In genomic region chr12:98503593-98504367, GRCh38 we compare ENCODE assay signal across 8 cellular contexts. TPM values are rescaled to one million over a fixed set of nuclear protein-coding genes. Genes with fewer than 3 reads are reported as not detected.
DNase-seq lines count a peak whose midpoint lies in the region; ATAC-seq and TF ChIP-seq lines count a peak whose summit lies in the region.

No MANE protein-coding gene starts in this region.

- H3K4me3 Mint-ChIP-seq in activated naive CD4-positive, alpha-beta T cell treated with anti-CD3 and anti-CD28 coated beads, Interleukin-2, amount 50 U/mL, for 24 hours, result peak overlapping the region; percentile 98

- peak; percentile 94 for DNase-seq in GM06990 (ENCODE audit: extremely low read depth, insufficient read length)
- DNase-seq in NCI-H1048 (lab: John Stamatoyannopoulos, UW), result peak; percentile 49
- peak; percentile 88 for DNase-seq in SK-N-MC (ENCODE audit: low read depth, low spot score)
- DNase-seq in glomerular visceral epithelial cell (ENCODE audit: extremely low spot score), result peak; percentile 94
- DNase-seq in osteoblast (ENCODE audit: insufficient read length, low spot score, missing footprints), result peak; percentile 90
- DNase-seq in thoracic aorta (ENCODE audit: low spot score), result peak; percentile 70

- H3K79me2 ChIP-seq in osteoblast (ENCODE audit: insufficient read depth, low read length), result no peaks in the 10 kb centered on the region

- H2AFZ ChIP-seq in osteoblast (ENCODE audit: low read length), result peak overlapping the region; percentile 99

- H3K4me3 ChIP-seq in GM06990 (replicated peaks; ENCODE audit: low read depth, low read length), result peak overlapping the region; percentile 85
- H3K4me3 ChIP-seq in SK-N-MC, result peak overlapping the region; percentile 90
- H3K4me3 ChIP-seq in osteoblast (ENCODE audit: insufficient read depth, low read length), result peak overlapping the region; percentile 88
- H3K4me3 ChIP-seq in thoracic aorta, result peak overlapping the region; percentile 77

- peak overlapping the region; percentile 97 for H3K9ac ChIP-seq in SK-N-MC (ENCODE audit: insufficient read length)

- peak overlapping the region; percentile 100 for H3K27ac Mint-ChIP-seq in activated naive CD4-positive, alpha-beta T cell treated with anti-CD3 and anti-CD28 coated beads, Interleukin-2, amount 50 U/mL, for 24 hours

- no peaks in the 10 kb centered on the region for H4K20me1 ChIP-seq in osteoblast (ENCODE audit: insufficient read depth, low read length)

- peak overlapping the region; percentile 93 for H3K4me2 ChIP-seq in osteoblast (ENCODE audit: insufficient read depth, low read length)

- H3K9me3 ChIP-seq in SK-N-MC (ENCODE audit: low read depth, low read length) (no peaks in the 10 kb centered on the region), osteoblast (ENCODE audit: low read depth, low read length) (no peaks in the 10 kb centered on the region), thoracic aorta (no peaks in the 10 kb centered on the region)

- H3K27me3 Mint-ChIP-seq in activated naive CD4-positive, alpha-beta T cell treated with anti-CD3 and anti-CD28 coated beads, Interleukin-2, amount 50 U/mL, for 24 hours, result peaks cover 4% of the 10 kb centered on the region

- peaks cover 22% of the 10 kb centered on the region for H3K4me1 Mint-ChIP-seq in activated naive CD4-positive, alpha-beta T cell treated with anti-CD3 and anti-CD28 coated beads, Interleukin-2, amount 50 U/mL, for 24 hours

- H3K9me3 Mint-ChIP-seq in activated naive CD4-positive, alpha-beta T cell treated with anti-CD3 and anti-CD28 coated beads, Interleukin-2, amount 50 U/mL, for 24 hours, result no peaks in the 10 kb centered on the region

- ATAC-seq in HG02571 (IDR thresholded peaks at IDR 0.05; ENCODE audit: unreplicated experiment) (peak; percentile 78), thoracic aorta (ENCODE audit: insufficient number of reproducible peaks, low FRiP score, low read depth) (peak; percentile 93)

- H3K27ac ChIP-seq in SK-N-MC (peak overlapping the region; percentile 97), osteoblast (ENCODE audit: low read depth, low read length) (peak overlapping the region; percentile 87), thoracic aorta (peak overlapping the region; percentile 94 to 96)

- no peaks in the 10 kb centered on the region for H3K36me3 ChIP-seq in GM06990 (ENCODE audit: control insufficient read depth, insufficient read depth, low read length)
- no peaks in the 10 kb centered on the region for H3K36me3 ChIP-seq in SK-N-MC (ENCODE audit: insufficient read depth, low read length)
- no peaks in the 10 kb centered on the region for H3K36me3 ChIP-seq in osteoblast (ENCODE audit: insufficient read depth, low read length)
- no peaks in the 10 kb centered on the region for H3K36me3 ChIP-seq in thoracic aorta

- H3K27me3 ChIP-seq in GM06990 (replicated peaks; ENCODE audit: control insufficient read depth, insufficient read depth, low read length), result no peaks in the 10 kb centered on the region
- H3K27me3 ChIP-seq in osteoblast (ENCODE audit: insufficient read depth, low read length), result no peaks in the 10 kb centered on the region
- H3K27me3 ChIP-seq in thoracic aorta (replicated peaks; ENCODE audit: insufficient read depth), result no peaks in the 10 kb centered on the region

- H3K4me1 ChIP-seq in osteoblast (ENCODE audit: insufficient read depth, low read length) (peaks cover 7% of the 10 kb centered on the region), thoracic aorta (ENCODE audit: control insufficient read depth in 1 of 2, low read depth in 2 of 2) (no peaks in the 10 kb centered on the region)

- H3K36me3 Mint-ChIP-seq in activated naive CD4-positive, alpha-beta T cell treated with anti-CD3 and anti-CD28 coated beads, Interleukin-2, amount 50 U/mL, for 24 hours, result peaks cover 6% of the 10 kb centered on the region

- TF ChIP-seq CTCF in GM06990 (IDR thresholded peaks at IDR 0.05; ENCODE audit: insufficient read depth, low read length, poor library complexity, severe bottlenecking) (no peak), osteoblast (IDR thresholded peaks at IDR 0.05; ENCODE audit: extremely low read depth, low read depth, low read length) (no peak), thoracic aorta (IDR thresholded peaks at IDR 0.05) (no peak)

RNA-seq across cellular contexts. Expression of gene TMPO, which starts 11.6 kb away (rescaled TPM):
- total RNA-seq in osteoblast (46.9 and 52.1 TPM in 2 replicates), thoracic aorta (10 to 100 TPM; 41.7 to 52.6 TPM)

Comparison
In these comparisons a context has a peak if more than half of its experiments do, and no peak if none do; other contexts are left out.
1. Peak in every context shown above with its lines: DNase-seq, ATAC-seq, H3K4me3 ChIP-seq and H3K27ac ChIP-seq.